Comparison of ENCODE assay signal across 1 cellular context in genomic region chr19:58154679-58155648, GRCh38.
TF ChIP-seq lines count a peak whose summit lies in the region.

No MANE protein-coding gene starts in this region.

TF ChIP-seq in endothelial cell of umbilical vein, 7 proteins besides CTCF, POLR2A, EP300 and RAD21 (continued from another document):
- TF ChIP-seq FOS (IDR thresholded peaks at IDR 0.05; ENCODE audit: borderline replicate concordance, insufficient read depth, low read length), result no peak
- TF ChIP-seq POLR2AphosphoS5 (IDR thresholded peaks at IDR 0.05; ENCODE audit: insufficient read depth, low read depth, low read length), result no peak
TF ChIP-seq in endothelial cell of umbilical vein: peak in this region for 0.
